Comparison of ENCODE assay signal across 16 cellular contexts in the genomic region with DNA sequence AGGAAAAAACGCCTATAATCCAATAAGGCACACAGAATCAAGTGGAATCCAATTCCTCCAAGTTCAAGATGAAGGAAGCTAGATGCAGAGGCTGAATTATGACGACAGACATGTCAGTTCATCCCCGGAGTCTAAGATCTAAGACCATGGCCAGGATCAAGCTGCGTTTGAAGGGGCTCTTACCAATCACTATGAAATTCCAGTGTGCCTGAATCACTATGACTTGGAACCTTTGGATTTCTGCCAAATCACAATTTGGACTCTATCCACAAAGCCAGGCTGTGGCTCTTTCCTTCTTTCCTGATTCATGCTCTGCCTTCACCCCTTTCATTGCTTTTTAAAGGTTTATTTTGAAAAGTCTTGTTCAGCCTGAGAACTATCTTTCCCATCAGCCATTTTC. TPM values are rescaled to one million over a fixed set of nuclear protein-coding genes. Genes with fewer than 3 reads are reported as not detected.
DNase-seq lines count a peak whose midpoint lies in the region; ATAC-seq and TF ChIP-seq lines count a peak whose summit lies in the region.
"Had no signal": no experiment of that assay in that cellular context is flagged by ENCODE, and none has a peak within 500 bp of the region (broad histone marks: within the 10 kb centered on the region; RNA-seq: fewer than 3 reads in every experiment).

No MANE protein-coding gene starts in this region.

- H3K4me3 ChIP-seq in brain microvascular endothelial cell (ENCODE audit: low read depth, low read length) (no peak overlapping the region), Caco-2 (ENCODE audit: low read depth, low read length) (no peak overlapping the region)

- H3K36me3 Mint-ChIP-seq in CD14-positive monocyte (peaks cover 2 to 5% of the 10 kb centered on the region in 2 donors), Caco-2 (ENCODE audit: insufficient read depth, unreplicated experiment) (no peaks in the 10 kb centered on the region)
- H3K36me3 Mint-ChIP-seq: activated naive CD8-positive, alpha-beta T cell treated with anti-CD3 and anti-CD28 coated beads, Interleukin-2, amount 10 ng/mL, durations not matched to agents 7 days and 5 days had no signal

- no peaks in the 10 kb centered on the region for H3K9me3 ChIP-seq in Caco-2

- H3K4me1 Mint-ChIP-seq in CD14-positive monocyte, result peaks cover 9% of the 10 kb centered on the region
- no peaks in the 10 kb centered on the region for H3K4me1 Mint-ChIP-seq in Caco-2 (ENCODE audit: low read depth, unreplicated experiment)
- H3K4me1 Mint-ChIP-seq: activated naive CD8-positive, alpha-beta T cell treated with anti-CD3 and anti-CD28 coated beads, Interleukin-2, amount 10 ng/mL, durations not matched to agents 7 days and 5 days; naive thymus-derived CD8-positive, alpha-beta T cell had no signal

- no peak overlapping the region for H3K27ac ChIP-seq in brain microvascular endothelial cell
- H3K27ac ChIP-seq: HL-60 had no signal

- H3K27ac Mint-ChIP-seq in CD14-positive monocyte, result no peak overlapping the region
- no peak overlapping the region for H3K27ac Mint-ChIP-seq in Caco-2 (ENCODE audit: unreplicated experiment)
- H3K27ac Mint-ChIP-seq: activated naive CD8-positive, alpha-beta T cell treated with anti-CD3 and anti-CD28 coated beads, Interleukin-2, amount 10 ng/mL, durations not matched to agents 7 days and 5 days; naive thymus-derived CD8-positive, alpha-beta T cell had no signal

- no peak for ATAC-seq in GM18907 (IDR thresholded peaks at IDR 0.05; ENCODE audit: unreplicated experiment)
- ATAC-seq in GM19395 (IDR thresholded peaks at IDR 0.05; ENCODE audit: unreplicated experiment), result no peak
- ATAC-seq: naive thymus-derived CD8-positive, alpha-beta T cell had no signal

- H3K4me3 Mint-ChIP-seq in CD14-positive monocyte, result no peak overlapping the region
- H3K4me3 Mint-ChIP-seq in Caco-2 (ENCODE audit: unreplicated experiment), result no peak overlapping the region
- H3K4me3 Mint-ChIP-seq: activated naive CD8-positive, alpha-beta T cell treated with anti-CD3 and anti-CD28 coated beads, Interleukin-2, amount 10 ng/mL, durations not matched to agents 7 days and 5 days; naive thymus-derived CD8-positive, alpha-beta T cell had no signal

- H3K27me3 ChIP-seq in brain microvascular endothelial cell (replicated peaks) (peaks cover 6% of the 10 kb centered on the region), Caco-2 (replicated peaks; ENCODE audit: control insufficient read depth, insufficient read depth, low read length) (no peaks in the 10 kb centered on the region)

- H3K4me1 ChIP-seq in Caco-2, result no peaks in the 10 kb centered on the region

- no peak for TF ChIP-seq CTCF in CD14-positive monocyte (IDR thresholded peaks at IDR 0.05)
- no peak for TF ChIP-seq CTCF in brain microvascular endothelial cell (IDR thresholded peaks at IDR 0.05; ENCODE audit: low read depth, low read length, missing control alignments)
- TF ChIP-seq CTCF in Caco-2 (IDR thresholded peaks at IDR 0.05; ENCODE audit: insufficient read depth in 1 of 2, low read depth in 1 of 2, low read length in 1 of 2, severe bottlenecking in 1 of 2, unreplicated experiment in 1 of 2), result no peak

- H3K36me3 ChIP-seq in brain microvascular endothelial cell (replicated peaks), result no peaks in the 10 kb centered on the region
- H3K36me3 ChIP-seq in Caco-2 (ENCODE audit: control insufficient read depth, insufficient read depth, low read length), result no peaks in the 10 kb centered on the region

- H3K27me3 Mint-ChIP-seq in CD14-positive monocyte (ENCODE audit: low read depth in 3 of 3), result peaks cover 0 to 2% (median 0%) of the 10 kb centered on the region in 3 donors
- H3K27me3 Mint-ChIP-seq in Caco-2 (ENCODE audit: insufficient read depth, unreplicated experiment), result peaks cover 21% of the 10 kb centered on the region

- H3K9me3 Mint-ChIP-seq in CD14-positive monocyte, result peaks cover 0 to 2% (median 0%) of the 10 kb centered on the region in 7 donors
- H3K9me3 Mint-ChIP-seq in Caco-2 (ENCODE audit: unreplicated experiment), result no peaks in the 10 kb centered on the region
- H3K9me3 Mint-ChIP-seq: activated naive CD8-positive, alpha-beta T cell treated with anti-CD3 and anti-CD28 coated beads, Interleukin-2, amount 10 ng/mL, durations not matched to agents 7 days and 5 days had no signal

- POLR2A ChIA-PET in Caco-2 (lab: Charles Lee), result no interaction called here

- in situ Hi-C loops in brain microvascular endothelial cell (cut with HindIII; ENCODE audit: low pct_ligation_motif_present, low sequenced_read_pairs), result no loop called here

- CTCF ChIA-PET in Caco-2 (lab: Charles Lee), result no interaction called here

- intact Hi-C loops in CD14-positive monocyte (cut with micrococcal nuclease) (no loop called here), Caco-2 (cut with micrococcal nuclease; ENCODE audit: unreplicated experiment) (no loop called here)

- peak; percentile 30 for DNase-seq in CD14-positive monocyte (ENCODE audit: low spot score)
- DNase-seq in HT1080 (ENCODE audit: low read depth), result peak; percentile 96
- peak; percentile 92 for DNase-seq in brain microvascular endothelial cell
- DNase-seq in myocyte (ENCODE audit: low read depth), result peak; percentile 80
- DNase-seq in Caco-2, result no peak
- no peak for DNase-seq in midbrain (lab: John Stamatoyannopoulos, UW)
- DNase-seq: activated naive CD8-positive, alpha-beta T cell treated with anti-CD3 and anti-CD28 coated beads, Interleukin-2, amount 10 ng/mL, durations not matched to agents 7 days and 5 days; DMS153; effector CD8-positive, alpha-beta T cell; naive thymus-derived CD8-positive, alpha-beta T cell; NCI-H146; stimulated activated CD4-positive, alpha-beta T cell treated with anti-CD3 and anti-CD28 coated beads, Interleukin-12 subunit alpha, Interleukin-12 subunit beta, amount 100 ng/mL, for 4 hours; T1000 had no signal

- BruUV-seq in Caco-2 (replicated peaks; lab: Mats Ljungman, UMichigan), result no TSS peak

RNA-seq across cellular contexts. Expression of a gene that starts 17.1 kb away (rescaled TPM):
- not detected for polyA plus RNA-seq in CD14-positive monocyte
- total RNA-seq in HT1080 (2014; rRNA removed; shearing (Covaris generic)), result not detected in 2 replicates
- 0.02 TPM in 1 of 2 replicates, not detected in the other for polyA plus RNA-seq in HT1080 (2015; cell fraction: cytosol; rRNA removed)
- polyA plus RNA-seq in HT1080 (2015; cell fraction: nucleus; rRNA removed), result 0.09 TPM in 1 of 2 replicates, not detected in the other
- total RNA-seq in myocyte (not detected in 2 replicates), Caco-2 (2022) (not detected in 2 replicates)
- polyA plus RNA-seq in myocyte (2012), result not detected
- total RNA-seq: activated naive CD8-positive, alpha-beta T cell treated with anti-CD3 and anti-CD28 coated beads, Interleukin-2, amount 10 ng/mL, durations not matched to agents 7 days and 5 days; naive thymus-derived CD8-positive, alpha-beta T cell had no signal
- polyA plus RNA-seq: naive thymus-derived CD8-positive, alpha-beta T cell had no signal

RNA-seq across cellular contexts. Expression of a gene that starts 27.1 kb away (rescaled TPM):
- polyA plus RNA-seq in CD14-positive monocyte, result 10 to 100 TPM; 20.0 to 40.7 TPM
- not detected in 2 replicates for total RNA-seq in HT1080 (2014; rRNA removed; shearing (Covaris generic))
- polyA plus RNA-seq in HT1080 (2015; cell fraction: cytosol; rRNA removed), result not detected in 2 replicates
- not detected in 2 replicates for polyA plus RNA-seq in HT1080 (2015; cell fraction: nucleus; rRNA removed)
- total RNA-seq in myocyte, result not detected in 2 replicates
- not detected for polyA plus RNA-seq in myocyte (2012)
- total RNA-seq in Caco-2 (2022), result not detected in 2 replicates
- total RNA-seq: activated naive CD8-positive, alpha-beta T cell treated with anti-CD3 and anti-CD28 coated beads, Interleukin-2, amount 10 ng/mL, durations not matched to agents 7 days and 5 days; naive thymus-derived CD8-positive, alpha-beta T cell had no signal
- polyA plus RNA-seq: naive thymus-derived CD8-positive, alpha-beta T cell had no signal

Comparison
In these comparisons a context has a peak if more than half of its experiments do, and no peak if none do; other contexts are left out.
1. DNase-seq: peak in CD14-positive monocyte (single experiment), HT1080 (single experiment), brain microvascular endothelial cell (single experiment) and myocyte (single experiment); none in Caco-2 (0 of 2) and midbrain (single experiment).